Comparison of ENCODE assay signal across 1 cellular context in the genomic region with DNA sequence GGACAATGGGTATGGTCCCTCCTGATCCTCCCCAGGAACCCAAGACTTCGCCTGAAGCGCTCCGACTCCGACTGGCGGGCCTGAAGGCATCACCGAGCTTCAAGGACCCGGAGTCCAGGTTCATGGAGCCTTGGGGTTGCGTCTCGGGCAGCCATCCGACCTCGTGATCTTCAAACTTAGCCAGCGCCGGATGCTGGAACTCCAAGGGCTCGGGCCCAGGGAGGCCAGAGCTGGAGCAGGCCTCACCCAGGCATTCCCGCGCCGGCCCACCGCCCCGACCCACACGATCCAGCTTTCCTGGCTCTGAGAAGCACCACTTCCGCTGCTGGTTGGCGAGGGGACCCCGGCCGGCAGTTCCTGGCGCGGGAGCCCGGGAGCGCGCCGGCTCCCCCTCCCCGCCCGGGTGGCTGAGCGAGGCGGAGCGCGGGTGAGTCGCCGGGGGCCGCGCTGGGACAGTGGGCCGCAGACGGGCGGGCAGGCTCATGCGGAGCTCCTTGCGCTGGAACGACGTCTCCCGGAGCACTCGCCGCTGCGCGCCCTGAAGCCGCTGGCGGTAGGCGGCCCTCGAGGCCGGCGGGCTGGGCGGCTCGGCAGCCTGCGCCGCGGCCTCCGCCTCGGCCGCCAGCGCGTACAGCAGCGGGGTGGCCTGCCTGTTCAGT.
TF ChIP-seq lines count a peak whose summit lies in the region.

No MANE protein-coding gene starts in this region.

TF ChIP-seq in H1, 55 proteins besides CTCF, POLR2A, EP300 and RAD21:
- TF ChIP-seq POU5F1 (IDR thresholded peaks at IDR 0.05; ENCODE audit: low read depth, low read length) = no peak
- no peak for TF ChIP-seq HDAC2 (IDR thresholded peaks at IDR 0.05; ENCODE audit: borderline replicate concordance in 1 of 2, low read depth in 2 of 2, low read length in 2 of 2)
- no peak for TF ChIP-seq RXRA (IDR thresholded peaks at IDR 0.05; ENCODE audit: insufficient read depth, low read depth, low read length)
- peak; percentile 94 for TF ChIP-seq RBBP5 (IDR thresholded peaks at IDR 0.05; ENCODE audit: borderline replicate concordance, low read depth, low read length)
- peak; percentile 91 for TF ChIP-seq KDM4A (IDR thresholded peaks at IDR 0.05; ENCODE audit: low read depth, low read length, severe bottlenecking)
- TF ChIP-seq JUN (IDR thresholded peaks at IDR 0.05; ENCODE audit: low read depth, low read length) = no peak
- TF ChIP-seq RNF2 (IDR thresholded peaks at IDR 0.05; ENCODE audit: borderline replicate concordance, low read depth, low read length, missing control alignments, poor library complexity, severe bottlenecking) = peak; percentile 8
- TF ChIP-seq ASH2L (IDR thresholded peaks at IDR 0.05; ENCODE audit: low read length) = peak; percentile 69
- TF ChIP-seq SUZ12 (IDR thresholded peaks at IDR 0.05; ENCODE audit: low read length) = peak; percentile 49; the same call in 1 of the 2 replicates
- no peak for TF ChIP-seq EGR1 (IDR thresholded peaks at IDR 0.05; ENCODE audit: borderline replicate concordance, low read depth, low read length)
- TF ChIP-seq, protein P1, sequence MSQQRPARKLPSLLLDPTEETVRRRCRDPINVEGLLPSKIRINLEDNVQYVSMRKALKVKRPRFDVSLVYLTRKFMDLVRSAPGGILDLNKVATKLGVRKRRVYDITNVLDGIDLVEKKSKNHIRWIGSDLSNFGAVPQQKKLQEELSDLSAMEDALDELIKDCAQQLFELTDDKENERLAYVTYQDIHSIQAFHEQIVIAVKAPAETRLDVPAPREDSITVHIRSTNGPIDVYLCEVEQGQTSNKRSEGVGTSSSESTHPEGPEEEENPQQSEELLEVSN (IDR thresholded peaks at IDR 0.05) = peak; percentile 79
- TF ChIP-seq BACH1 (IDR thresholded peaks at IDR 0.05; ENCODE audit: low read length) = no peak
- peak; percentile 61; the same call in 1 of the 2 replicates for TF ChIP-seq GABPA (IDR thresholded peaks at IDR 0.05; ENCODE audit: borderline replicate concordance, insufficient read depth, low read length)
- TF ChIP-seq, protein P2, sequence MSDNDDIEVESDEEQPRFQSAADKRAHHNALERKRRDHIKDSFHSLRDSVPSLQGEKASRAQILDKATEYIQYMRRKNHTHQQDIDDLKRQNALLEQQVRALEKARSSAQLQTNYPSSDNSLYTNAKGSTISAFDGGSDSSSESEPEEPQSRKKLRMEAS (IDR thresholded peaks at IDR 0.05) = peak; percentile 6; the same call in 1 of the 2 replicates
- TF ChIP-seq NANOG (IDR thresholded peaks at IDR 0.05; ENCODE audit: insufficient read depth, low read depth, low read length, poor library complexity, severe bottlenecking) = no peak
- peak; percentile 34; the same call in 1 of the 2 replicates for TF ChIP-seq PHF8 (conservative IDR thresholded peaks at IDR 0.05; ENCODE audit: low read depth, low read length)
- TF ChIP-seq RFX5 (IDR thresholded peaks at IDR 0.05; ENCODE audit: borderline replicate concordance, low read depth, low read length) = no peak
- TF ChIP-seq TBP (IDR thresholded peaks at IDR 0.05; ENCODE audit: low read depth, low read length) = 0 out of 2 replicates have a peak, but pooled peaks have one; percentile 10
- TF ChIP-seq CBX5 (IDR thresholded peaks at IDR 0.05; ENCODE audit: low read depth, low read length) = no peak
